ENCODE assay signal across 25 cellular contexts in the genomic region with DNA sequence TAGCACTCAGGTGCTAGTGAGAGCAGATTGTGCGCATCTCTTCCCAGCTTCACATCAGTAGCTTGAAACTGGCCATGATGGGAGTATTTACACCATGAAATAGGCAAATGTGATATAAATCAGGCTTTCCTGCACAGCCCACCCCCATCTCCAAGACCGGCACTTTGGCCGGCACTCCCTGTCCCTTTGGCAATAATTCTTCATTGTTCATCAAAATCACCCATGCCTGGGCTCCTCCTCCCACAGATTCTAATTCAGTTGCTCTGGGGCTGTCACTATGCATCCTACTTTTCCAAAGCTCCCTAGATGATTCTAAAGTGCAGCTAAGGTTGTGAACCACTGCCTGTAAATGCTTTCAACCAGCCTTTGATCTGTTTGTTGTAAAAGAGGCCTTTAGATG. TPM values are rescaled to one million over a fixed set of nuclear protein-coding genes. Genes with fewer than 3 reads are reported as not detected.
A peak's percentile ranks its signal among the peaks of the same experiment; 100 is the strongest.
DNase-seq lines count a peak whose midpoint lies in the region; FAIRE-seq and TF ChIP-seq lines count a peak whose summit lies in the region.
"Had no signal": no experiment of that assay in that cellular context is flagged by ENCODE, and none has a peak within 500 bp of the region (broad histone marks: within the 10 kb centered on the region; RNA-seq: fewer than 3 reads in every experiment).

No MANE protein-coding gene starts in this region.

- H3K4me3 ChIP-seq in AG04450 (ENCODE audit: low read depth, low read length) (no peak overlapping the region), bronchial epithelial cell (ENCODE audit: low read depth, low read length) (no peak overlapping the region), Karpas-422 (ENCODE audit: low read length) (no peak overlapping the region)
- H3K4me3 ChIP-seq: A549, BLaER1, GM12878 had no signal

- no peaks in the 10 kb centered on the region for H3K4me1 ChIP-seq in Karpas-422 (ENCODE audit: low read length)
- H3K4me1 ChIP-seq: A549, BLaER1 had no signal

- H3K36me3 ChIP-seq in bronchial epithelial cell (ENCODE audit: control insufficient read depth, insufficient read depth, low read length): no peaks in the 10 kb centered on the region
- no peaks in the 10 kb centered on the region for H3K36me3 ChIP-seq in Karpas-422 (ENCODE audit: insufficient read depth, low read length)
- H3K36me3 ChIP-seq: BE2C, BLaER1 had no signal

- H4K20me1 ChIP-seq in Karpas-422 (ENCODE audit: insufficient read depth, low read depth, low read length): no peaks in the 10 kb centered on the region
- H4K20me1 ChIP-seq: BLaER1 had no signal

- POLR2A ChIA-PET in AG04450 (lab: Yijun Ruan, JAX): no interaction called here

- H3K27me3 Mint-ChIP-seq in nephron progenitor cell (ENCODE audit: low read depth, poor library complexity): peaks cover 27% of the 10 kb centered on the region

- CTCF ChIA-PET in AG04450 (lab: Charles Lee): interaction anchor here (0.5 to 3.3 kb wide), 4 partner anchors 10 to 174 kb away, joined by 3 to 13 read pairs (median 6); no protein-coding TSS in a partner anchor

- DNase-seq in AG04450 (ENCODE audit: low read depth, low spot score) (no peak), bronchial epithelial cell (ENCODE audit: low read depth) (no peak), nephron progenitor cell (no peak), hypothalamus (lab: John Stamatoyannopoulos, UW) (no peak), Karpas-422 (no peak), NCI-H345 (lab: John Stamatoyannopoulos, UW) (no peak)
- DNase-seq: C1 segment of cervical spinal cord; CD4-positive, alpha-beta memory T cell; CD4-positive, CD25-positive, alpha-beta regulatory T cell; CD8-positive, alpha-beta memory T cell; COR-L47; DMS 273 treated with DMSO at 0.1 percent for 48 hours; DMS153; DMS79; DND-41; EL; GDM1 had no signal

- H3K27ac ChIP-seq in AG04450 (ENCODE audit: low read depth, low read length): peak overlapping the region; percentile 21
- no peak overlapping the region for H3K27ac ChIP-seq in Karpas-422 (ENCODE audit: low read length)
- H3K27ac ChIP-seq: 22Rv1, A549, BLaER1 had no signal

- H3K9ac ChIP-seq in Karpas-422 (ENCODE audit: low read length): no peak overlapping the region
- H3K9ac ChIP-seq: BLaER1 had no signal

- no peak overlapping the region for H3K4me3 Mint-ChIP-seq in nephron progenitor cell
- H3K4me3 Mint-ChIP-seq: CD14-positive monocyte; CD4-positive, alpha-beta memory T cell; CD4-positive, CD25-positive, alpha-beta regulatory T cell; CD8-positive, alpha-beta memory T cell had no signal

- peak overlapping the region; percentile 69 for H3K27ac Mint-ChIP-seq in nephron progenitor cell
- H3K27ac Mint-ChIP-seq: CD14-positive monocyte; CD4-positive, alpha-beta memory T cell; CD4-positive, CD25-positive, alpha-beta regulatory T cell had no signal

- H3K36me3 Mint-ChIP-seq in nephron progenitor cell (ENCODE audit: low read depth): no peaks in the 10 kb centered on the region
- H3K36me3 Mint-ChIP-seq: CD14-positive monocyte; CD4-positive, alpha-beta memory T cell; CD4-positive, CD25-positive, alpha-beta regulatory T cell; CD8-positive, alpha-beta memory T cell had no signal

- H3K9me2 ChIP-seq in Karpas-422 (replicated peaks; ENCODE audit: insufficient read depth, low read length): no peaks in the 10 kb centered on the region

- H3K79me2 ChIP-seq in Karpas-422 (ENCODE audit: low read length): no peaks in the 10 kb centered on the region

- no peaks in the 10 kb centered on the region for H3K9me3 Mint-ChIP-seq in nephron progenitor cell
- H3K9me3 Mint-ChIP-seq: CD14-positive monocyte; CD4-positive, alpha-beta memory T cell; CD4-positive, CD25-positive, alpha-beta regulatory T cell; CD8-positive, alpha-beta memory T cell had no signal

- FAIRE-seq in bronchial epithelial cell (lab: Jason Lieb, UNC): peak; percentile 28
- FAIRE-seq: A549, GM12878, GM12892, GM18507 had no signal

- TF ChIP-seq CTCF in AG04450 (IDR thresholded peaks at IDR 0.05; ENCODE audit: low read depth, low read length) (no peak), bronchial epithelial cell (IDR thresholded peaks at IDR 0.05; ENCODE audit: insufficient read depth, low read length, severe bottlenecking) (no peak), nephron progenitor cell (IDR thresholded peaks at IDR 0.05) (no peak)

- no peak overlapping the region for H3K4me2 ChIP-seq in Karpas-422 (ENCODE audit: low read depth, low read length, poor library complexity, severe bottlenecking)
- H3K4me2 ChIP-seq: A549, BLaER1 had no signal

- H3K4me1 Mint-ChIP-seq in nephron progenitor cell: peaks cover 11% of the 10 kb centered on the region
- H3K4me1 Mint-ChIP-seq: CD14-positive monocyte; CD4-positive, alpha-beta memory T cell; CD4-positive, CD25-positive, alpha-beta regulatory T cell; CD8-positive, alpha-beta memory T cell had no signal

- H3K9me3 ChIP-seq in AG04450 (ENCODE audit: control insufficient read depth, insufficient read depth, low read length): no peaks in the 10 kb centered on the region
- no peaks in the 10 kb centered on the region for H3K9me3 ChIP-seq in Karpas-422 (ENCODE audit: low read length)
- H3K9me3 ChIP-seq: A549, BE2C, BLaER1 had no signal

- H3K27me3 ChIP-seq in AG04450 (ENCODE audit: control insufficient read depth, insufficient read depth, low read length) (peaks cover 25% of the 10 kb centered on the region), bronchial epithelial cell (ENCODE audit: control insufficient read depth, insufficient read depth, low read length) (no peaks in the 10 kb centered on the region), Karpas-422 (ENCODE audit: low read length) (no peaks in the 10 kb centered on the region)
- H3K27me3 ChIP-seq: BE2C, BLaER1 had no signal

- H2AFZ ChIP-seq in Karpas-422 (ENCODE audit: low read length): no peak overlapping the region

RNA-seq across cellular contexts. Expression of gene FBXO34, which starts 16.0 kb away (rescaled TPM):
- polyA plus RNA-seq in AG04450 (2011; rRNA removed): 26.8 and 30.9 TPM in 2 replicates
- 21.8 and 23.8 TPM in 2 replicates for polyA minus RNA-seq in AG04450 (2011; rRNA and poly(A)+ RNA removed)
- total RNA-seq in bronchial epithelial cell: 28.9 and 29.5 TPM in 2 replicates
- total RNA-seq in Karpas-422 (2014; rRNA removed; shearing (Covaris generic); ENCODE audit: low replicate concordance): 59.0 and 62.3 TPM in 2 replicates
